ENCODE assay signal across 8 cellular contexts in the genomic region with DNA sequence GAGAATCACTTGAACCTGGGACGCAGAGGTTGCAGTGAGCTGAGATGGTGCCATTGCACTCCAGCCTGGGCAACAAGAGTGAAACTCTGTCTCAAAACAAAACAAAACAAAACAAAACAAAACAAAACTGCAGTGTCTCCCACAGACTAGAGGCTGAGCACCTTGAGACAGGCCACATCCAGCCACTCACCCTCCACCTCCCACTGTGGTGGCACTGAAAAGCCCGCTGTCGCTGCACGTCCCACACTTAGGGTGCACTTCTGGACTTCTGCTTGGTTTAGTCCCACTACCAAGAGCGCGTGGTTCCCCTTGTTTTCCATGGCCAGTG. TPM values are rescaled to one million over a fixed set of nuclear protein-coding genes. Genes with fewer than 3 reads are reported as not detected.
DNase-seq lines count a peak whose midpoint lies in the region; ATAC-seq and TF ChIP-seq lines count a peak whose summit lies in the region.
"Not testable (repeated sequence)": the region's sequence is repeated elsewhere in the genome, so short reads cannot be mapped to it uniquely, and the experiment has no call there.

No MANE protein-coding gene starts in this region.

- TF ChIP-seq POLR2A in sigmoid colon (IDR thresholded peaks at IDR 0.05); tibial nerve (IDR thresholded peaks at IDR 0.05): not testable (repeated sequence)

- H3K4me3 ChIP-seq in DND-41 (ENCODE audit: low read depth in 1 of 2, low read length in 2 of 2): peak overlapping the region in 1 of 2 experiments; percentile 15; a peak in 2 of 4 replicates
- H3K4me3 ChIP-seq in PC-3 (ENCODE audit: low read length); cardiac muscle cell; muscle layer of colon (ENCODE audit: low read depth in 1 of 2, low read length in 2 of 2); sigmoid colon; tibial nerve: not testable (repeated sequence)

- peaks cover 100% of the 10 kb centered on the region for H3K79me2 ChIP-seq in DND-41 (ENCODE audit: insufficient read depth, low read length)
- H3K79me2 ChIP-seq in PC-3 (ENCODE audit: low read length): peaks cover 100% of the 10 kb centered on the region

- H3F3A ChIP-seq in PC-3 (ENCODE audit: low read length, unreplicated experiment): not testable (repeated sequence)

- not testable (repeated sequence) for BruUV-seq in PC-3 (replicated peaks; lab: Mats Ljungman, UMichigan)

- H3K4me2 ChIP-seq in DND-41 (ENCODE audit: insufficient read depth, low read length): peak overlapping the region; percentile 44
- peak overlapping the region; percentile 44 for H3K4me2 ChIP-seq in PC-3 (ENCODE audit: low read length)

- POLR2A ChIA-PET in PC-3 (lab: Charles Lee; ENCODE audit: unreplicated experiment): not testable (repeated sequence)

- WGBS in sigmoid colon, 2 donors: 47% methylated on average over 6 of the region's 6 CpGs
- WGBS in tibial nerve, 2 donors: 65 to 76% methylated on average over 5 to 6 of the region's 6 CpGs

- not testable (repeated sequence) for TF ChIP-seq EP300 in sigmoid colon (IDR thresholded peaks at IDR 0.05); tibial nerve (IDR thresholded peaks at IDR 0.05)

- H3K9ac ChIP-seq in DND-41 (ENCODE audit: low read depth, low read length): peak overlapping the region; percentile 35; the same call in 1 of the 2 replicates
- not testable (repeated sequence) for H3K9ac ChIP-seq in PC-3 (ENCODE audit: low read length); muscle layer of colon (ENCODE audit: low read length)

- intact Hi-C loops in PC-3 (cut with micrococcal nuclease); sigmoid colon (cut with DNase I): not testable (repeated sequence)

- H4K20me1 ChIP-seq in DND-41 (ENCODE audit: insufficient read depth, low read length) (peaks cover 98% of the 10 kb centered on the region), PC-3 (ENCODE audit: low read length) (peaks cover 71% of the 10 kb centered on the region)

- H3K27ac ChIP-seq in DND-41 (ENCODE audit: low read length) (peak overlapping the region; percentile 70), PC-3 (ENCODE audit: low read length) (0 out of 2 replicates have a peak overlapping the region, but pooled peaks have one; percentile 1), cardiac muscle cell (peak overlapping the region; percentile 82), muscle layer of colon (ENCODE audit: low read depth, low read length) (peak overlapping the region; percentile 47), sigmoid colon (peak overlapping the region; percentile 63 to 89 (median 84)), tibial nerve (peak overlapping the region in 3 of 4 donors; percentile 71 to 86 (median 83))

- H3K9me2 ChIP-seq in PC-3 (replicated peaks; ENCODE audit: low read length): not testable (repeated sequence)

- not testable (repeated sequence) for H3K9me3 ChIP-seq in DND-41 (ENCODE audit: insufficient read depth, low read length, severe bottlenecking); PC-3 (ENCODE audit: low read length); cardiac muscle cell (ENCODE audit: low read depth); muscle layer of colon (ENCODE audit: low read length); sigmoid colon; tibial nerve

- H3K27me3 ChIP-seq in DND-41 (ENCODE audit: insufficient read depth, low read length, poor library complexity); PC-3 (ENCODE audit: low read length); cardiac muscle cell; muscle layer of colon (ENCODE audit: control insufficient read depth in 1 of 2, insufficient read depth in 2 of 2, low read length in 2 of 2); sigmoid colon; tibial nerve: not testable (repeated sequence)

- H3K4me1 Mint-ChIP-seq in activated T-cell treated with anti-CD3 and anti-CD28 coated beads, Interleukin-2, amount 50 U/mL, for 4 hours (ENCODE audit: low read depth): peaks cover 93% of the 10 kb centered on the region
- H3K4me1 Mint-ChIP-seq in chondrocyte (ENCODE audit: low read depth): peaks cover 36% of the 10 kb centered on the region

- peak overlapping the region; percentile 90 for H3K27ac Mint-ChIP-seq in chondrocyte (ENCODE audit: unreplicated experiment)

- not testable (repeated sequence) for DNase-seq in DND-41; PC-3; activated T-cell treated with anti-CD3 and anti-CD28 coated beads, Interleukin-2, amount 50 U/mL, for 4 hours; chondrocyte (ENCODE audit: low spot score); cardiac muscle cell (ENCODE audit: low read depth in 1 of 2, low spot score in 1 of 2); sigmoid colon; tibial nerve (ENCODE audit: low spot score in 2 of 2)

- H2AFZ ChIP-seq in DND-41 (ENCODE audit: low read depth, low read length); PC-3 (ENCODE audit: low read length): not testable (repeated sequence)

- CTCF ChIA-PET in PC-3 (lab: Charles Lee): not testable (repeated sequence)

- H3K36me3 Mint-ChIP-seq in activated T-cell treated with anti-CD3 and anti-CD28 coated beads, Interleukin-2, amount 50 U/mL, for 4 hours (ENCODE audit: insufficient read depth); chondrocyte (ENCODE audit: low read depth): not testable (repeated sequence)

- H3K4me1 ChIP-seq in DND-41 (ENCODE audit: insufficient read depth, low read length): peaks cover 48% of the 10 kb centered on the region
- peaks cover 14% of the 10 kb centered on the region for H3K4me1 ChIP-seq in PC-3 (ENCODE audit: insufficient read depth, low read length)
- H3K4me1 ChIP-seq in cardiac muscle cell (ENCODE audit: low read depth): peaks cover 76% of the 10 kb centered on the region
- H3K4me1 ChIP-seq in muscle layer of colon (ENCODE audit: insufficient read depth, low read length): peaks cover 72% of the 10 kb centered on the region
- H3K4me1 ChIP-seq in sigmoid colon: peaks cover 0 to 98% (median 76%) of the 10 kb centered on the region in 4 donors
- peaks cover 7 to 98% (median 56%) of the 10 kb centered on the region in 4 donors for H3K4me1 ChIP-seq in tibial nerve

- not testable (repeated sequence) for TF ChIP-seq CTCF in DND-41 (IDR thresholded peaks at IDR 0.05; ENCODE audit: borderline replicate concordance, extremely low read depth, low read length, poor library complexity, severe bottlenecking); PC-3 (conservative IDR thresholded peaks at IDR 0.05; ENCODE audit: low read depth, low read length); chondrocyte (IDR thresholded peaks at IDR 0.05); cardiac muscle cell (IDR thresholded peaks at IDR 0.05; ENCODE audit: low read depth, low read length); sigmoid colon (IDR thresholded peaks at IDR 0.05); tibial nerve (IDR thresholded peaks at IDR 0.05)

- ATAC-seq in DND-41 (ENCODE audit: insufficient read depth, low read depth); PC-3: not testable (repeated sequence)
- peak; percentile 12 to 28 for ATAC-seq in activated T-cell treated with anti-CD3 and anti-CD28 coated beads, Interleukin-2, amount 50 U/mL, for 4 hours

- H3K36me3 ChIP-seq in DND-41 (ENCODE audit: insufficient read depth, low read length) (peaks cover 44% of the 10 kb centered on the region), PC-3 (ENCODE audit: low read depth, low read length) (peaks cover 20% of the 10 kb centered on the region; the same call in 1 of the 2 replicates)
- not testable (repeated sequence) for H3K36me3 ChIP-seq in cardiac muscle cell; muscle layer of colon (ENCODE audit: insufficient read depth, low read length); sigmoid colon; tibial nerve

- H3K9me3 Mint-ChIP-seq in activated T-cell treated with anti-CD3 and anti-CD28 coated beads, Interleukin-2, amount 50 U/mL, for 4 hours; chondrocyte (ENCODE audit: low read depth): not testable (repeated sequence)

- not testable (repeated sequence) for H3K27me3 Mint-ChIP-seq in activated T-cell treated with anti-CD3 and anti-CD28 coated beads, Interleukin-2, amount 50 U/mL, for 4 hours (ENCODE audit: low read depth); chondrocyte (ENCODE audit: low read depth)

- peak overlapping the region; percentile 67 for H3K4me3 Mint-ChIP-seq in activated T-cell treated with anti-CD3 and anti-CD28 coated beads, Interleukin-2, amount 50 U/mL, for 4 hours
- H3K4me3 Mint-ChIP-seq in chondrocyte (ENCODE audit: unreplicated experiment): peak overlapping the region; percentile 36

RNA-seq across cellular contexts. Expression of a gene that starts 16.3 kb away (rescaled TPM):
- 114 and 153 TPM in 2 replicates for total RNA-seq in PC-3 (2014; rRNA removed)
- total RNA-seq in activated T-cell treated with anti-CD3 and anti-CD28 coated beads, Interleukin-2, amount 50 U/mL, for 4 hours: 100 to 1,000 TPM; 101 to 104 (median 103) TPM
- total RNA-seq in chondrocyte: 53.5 to 65.5 TPM (median 57.7 TPM) in 3 replicates
- total RNA-seq in cardiac muscle cell: 102 and 108 TPM in 2 replicates
- polyA plus RNA-seq in cardiac muscle cell: 17.7 and 18.3 TPM in 2 replicates
- total RNA-seq in sigmoid colon: 10 to 100 TPM; 63.1 to 86.4 (median 82.7) TPM
- 10 to 100 TPM; 27.0 to 47.5 (median 27.6) TPM for polyA plus RNA-seq in sigmoid colon
- 100 to 1,000 TPM in 2 of 4 donors, 10 to 100 TPM in 2; 75.4 to 129 (median 95.6) TPM for total RNA-seq in tibial nerve

RNA-seq across cellular contexts. Expression of a gene that starts 47.6 kb away (rescaled TPM):
- total RNA-seq in PC-3 (2014; rRNA removed) (255 and 280 TPM in 2 replicates), chondrocyte (7.2 to 11.9 TPM (median 10.5 TPM) in 3 replicates), cardiac muscle cell (14.4 and 23.6 TPM in 2 replicates), sigmoid colon (10 to 100 TPM in 2 of 4 donors, 1 to 10 TPM in 2; 4.9 to 18.6 (median 9.7) TPM), tibial nerve (10 to 100 TPM; 67.5 to 95.0 (median 77.4) TPM)
- 1 to 10 TPM; 1.6 to 3.7 (median 2.7) TPM for total RNA-seq in activated T-cell treated with anti-CD3 and anti-CD28 coated beads, Interleukin-2, amount 50 U/mL, for 4 hours
- polyA plus RNA-seq in cardiac muscle cell (14.1 and 17.7 TPM in 2 replicates), sigmoid colon (10 to 100 TPM in 1 of 3 donors, 1 to 10 TPM in 2; 3.6 to 13.7 (median 3.7) TPM)

RNA-seq across cellular contexts. Expression of a gene that starts 56.9 kb away (rescaled TPM):
- total RNA-seq in PC-3 (2014; rRNA removed) (7.8 and 8.3 TPM in 2 replicates), chondrocyte (5.6 to 6.5 TPM (median 6.1 TPM) in 3 replicates), cardiac muscle cell (13.0 and 23.1 TPM in 2 replicates), sigmoid colon (10 to 100 TPM in 1 of 4 donors, 1 to 10 TPM in 3; 6.1 to 14.4 (median 8.1) TPM), tibial nerve (10 to 100 TPM in 3 of 4 donors, 1 to 10 TPM in 1; 8.3 to 16.7 (median 13.9) TPM)
- 1 to 10 TPM; 1.3 to 1.8 (median 1.7) TPM for total RNA-seq in activated T-cell treated with anti-CD3 and anti-CD28 coated beads, Interleukin-2, amount 50 U/mL, for 4 hours
- polyA plus RNA-seq in cardiac muscle cell (3.9 and 6.2 TPM in 2 replicates), sigmoid colon (1 to 10 TPM; 1.6 to 6.4 (median 2.4) TPM)

RNA-seq across cellular contexts. Expression of a gene that starts 58.0 kb away (rescaled TPM):
- 556 and 669 TPM in 2 replicates for total RNA-seq in PC-3 (2014; rRNA removed)
- total RNA-seq in activated T-cell treated with anti-CD3 and anti-CD28 coated beads, Interleukin-2, amount 50 U/mL, for 4 hours: 100 to 1,000 TPM; 282 to 293 (median 292) TPM
- total RNA-seq in chondrocyte: 202 to 224 TPM (median 204 TPM) in 3 replicates
- total RNA-seq in cardiac muscle cell: 295 and 485 TPM in 2 replicates
- polyA plus RNA-seq in cardiac muscle cell: 738 and 760 TPM in 2 replicates
- 100 to 1,000 TPM; 242 to 447 (median 353) TPM for total RNA-seq in sigmoid colon
- polyA plus RNA-seq in sigmoid colon: 100 to 1,000 TPM; 363 to 450 (median 395) TPM
- 100 to 1,000 TPM; 184 to 350 (median 216) TPM for total RNA-seq in tibial nerve

Comparison
In these comparisons a context has a peak if more than half of its experiments do, and no peak if none do; other contexts are left out.
1. H3K27ac ChIP-seq: peak in every context shown above with its lines; median percentile 84 in sigmoid colon; 83 in tibial nerve; 82 in cardiac muscle cell; 70 in DND-41; 47 in muscle layer of colon; 1 in PC-3.